ENCODE assay signal across 9 cellular contexts in genomic region chr10:124728830-124729661, GRCh38. TPM values are rescaled to one million over a fixed set of nuclear protein-coding genes. Genes with fewer than 3 reads are reported as not detected.
DNase-seq lines count a peak whose midpoint lies in the region; ATAC-seq and TF ChIP-seq lines count a peak whose summit lies in the region.
"Had no signal": no experiment of that assay in that cellular context is flagged by ENCODE, and none has a peak within 500 bp of the region (broad histone marks: within the 10 kb centered on the region; RNA-seq: fewer than 3 reads in every experiment).

No MANE protein-coding gene starts in this region.

- intact Hi-C loops in colonic mucosa (cut with DNase I) = no loop called here

- H3K4me3 ChIP-seq in NB4 (ENCODE audit: low read depth, low read length) (no peak overlapping the region), colonic mucosa (no peak overlapping the region), neutrophil (ENCODE audit: low read depth in 1 of 2, low read length in 1 of 2) (peak overlapping the region; percentile 3 to 28)
- H3K4me3 ChIP-seq: SK-N-MC had no signal

- TF ChIP-seq CTCF in NB4 (IDR thresholded peaks at IDR 0.05; ENCODE audit: low read depth, low read length) = no peak
- no peak for TF ChIP-seq CTCF in colonic mucosa (IDR thresholded peaks at IDR 0.05)
- no peak for TF ChIP-seq CTCF in neutrophil (IDR thresholded peaks at IDR 0.05)
- TF ChIP-seq CTCF in GM20000 (IDR thresholded peaks at IDR 0.05; ENCODE audit: extremely low read depth, missing control alignments) = no peak

- H3K36me3 ChIP-seq in colonic mucosa (no peaks in the 10 kb centered on the region), neutrophil (peaks cover 6% of the 10 kb centered on the region)

- no peak for TF ChIP-seq POLR2A in NB4 (IDR thresholded peaks at IDR 0.05; ENCODE audit: extremely low read depth, insufficient read length)

- DNase-seq in CD1c-positive myeloid dendritic cell (ENCODE audit: extremely low spot score) (peak; percentile 88), NB4 (ENCODE audit: low read depth) (peak; percentile 40), colonic mucosa (no peak), GM20000 (ENCODE audit: low spot score) (no peak), DMS79 treated with DMSO at 0.1 percent for 48 hours (lab: John Stamatoyannopoulos, UW) (no peak), LoVo (ENCODE audit: low spot score) (no peak)

- peak overlapping the region; percentile 77 for H3K27ac ChIP-seq in colonic mucosa
- peak overlapping the region; percentile 81 for H3K27ac ChIP-seq in neutrophil
- H3K27ac ChIP-seq: SK-N-MC had no signal

- H3K9me3 ChIP-seq in colonic mucosa (no peaks in the 10 kb centered on the region), neutrophil (no peaks in the 10 kb centered on the region)

- H3K9ac ChIP-seq in colonic mucosa (ENCODE audit: low read depth in 2 of 2, low read length in 2 of 2) = peak overlapping the region in 1 of 2 donors; percentile 31

- ATAC-seq in GM19397 (IDR thresholded peaks at IDR 0.05; ENCODE audit: unreplicated experiment) = no peak

- H3K27me3 ChIP-seq in colonic mucosa = no peaks in the 10 kb centered on the region
- H3K27me3 ChIP-seq in neutrophil = no peaks in the 10 kb centered on the region

- H3K4me1 ChIP-seq in colonic mucosa (peaks cover 42% of the 10 kb centered on the region), neutrophil (ENCODE audit: control insufficient read depth in 1 of 2, insufficient read depth in 1 of 2, low read depth in 1 of 2, low read length in 1 of 2) (peaks cover 37 to 40% of the 10 kb centered on the region in 2 experiments)

RNA-seq across cellular contexts. Expression of gene FAM53B, which starts 15.1 kb away (rescaled TPM):
- 10 to 100 TPM; 43.3 to 45.2 TPM for total RNA-seq in colonic mucosa

Comparison
In these comparisons a context has a peak if more than half of its experiments do, and no peak if none do; other contexts are left out.
1. DNase-seq: peak in CD1c-positive myeloid dendritic cell (single experiment) and NB4 (single experiment); none in colonic mucosa (single experiment), GM20000 (single experiment), DMS79 treated with DMSO at 0.1 percent for 48 hours (single experiment) and LoVo (single experiment).
2. H3K4me3 ChIP-seq: peak in neutrophil (2 of 2); none in NB4 (single experiment) and colonic mucosa (single experiment).